Comparison of ENCODE assay signal across 1 cellular context in the genomic region with DNA sequence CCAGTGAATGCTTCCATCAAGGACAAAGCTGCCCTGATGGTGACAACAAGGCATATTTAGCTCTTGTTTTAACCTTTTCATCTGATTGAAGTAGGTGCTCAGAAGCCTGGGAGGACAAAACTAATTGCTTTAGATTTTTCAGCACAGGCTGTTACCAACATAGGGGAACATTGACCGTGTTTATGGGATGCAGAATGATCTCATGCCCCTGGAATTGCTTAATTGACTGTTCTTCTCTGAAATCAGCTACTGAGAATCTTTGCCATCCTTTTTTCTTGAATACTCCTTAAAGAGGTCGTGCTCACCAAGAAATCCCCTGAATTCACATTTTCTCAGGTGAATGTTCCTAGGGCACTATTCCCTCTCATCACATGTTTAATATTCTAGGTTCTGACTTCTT.
TF ChIP-seq lines count a peak whose summit lies in the region.

No MANE protein-coding gene starts in this region.

TF ChIP-seq in IMR-90, 13 proteins besides CTCF, POLR2A, EP300 and RAD21:
- TF ChIP-seq CHD1 (IDR thresholded peaks at IDR 0.05; ENCODE audit: low read depth, low read length): no peak
- no peak for TF ChIP-seq SMC3 (IDR thresholded peaks at IDR 0.05; ENCODE audit: low read depth, low read length)
- no peak for TF ChIP-seq MAFK (IDR thresholded peaks at IDR 0.05; ENCODE audit: low read depth, low read length)
- no peak for TF ChIP-seq MAZ (IDR thresholded peaks at IDR 0.05; ENCODE audit: borderline replicate concordance, low read depth, low read length)
- no peak for TF ChIP-seq BHLHE40 (IDR thresholded peaks at IDR 0.05; ENCODE audit: low read depth, low read length)
- no peak for TF ChIP-seq MXI1 (IDR thresholded peaks at IDR 0.05; ENCODE audit: borderline replicate concordance, low read depth, low read length)
- no peak for TF ChIP-seq USF2 (IDR thresholded peaks at IDR 0.05; ENCODE audit: low read depth, low read length)
- no peak for TF ChIP-seq RFX5 (IDR thresholded peaks at IDR 0.05; ENCODE audit: low read depth, low read length)
- no peak for TF ChIP-seq FOS (IDR thresholded peaks at IDR 0.05; ENCODE audit: low read depth, low read length)
- TF ChIP-seq CEBPB (IDR thresholded peaks at IDR 0.05; ENCODE audit: low read depth, low read length): no peak; the same call in 1 of the 2 replicates
- TF ChIP-seq, protein P1, sequence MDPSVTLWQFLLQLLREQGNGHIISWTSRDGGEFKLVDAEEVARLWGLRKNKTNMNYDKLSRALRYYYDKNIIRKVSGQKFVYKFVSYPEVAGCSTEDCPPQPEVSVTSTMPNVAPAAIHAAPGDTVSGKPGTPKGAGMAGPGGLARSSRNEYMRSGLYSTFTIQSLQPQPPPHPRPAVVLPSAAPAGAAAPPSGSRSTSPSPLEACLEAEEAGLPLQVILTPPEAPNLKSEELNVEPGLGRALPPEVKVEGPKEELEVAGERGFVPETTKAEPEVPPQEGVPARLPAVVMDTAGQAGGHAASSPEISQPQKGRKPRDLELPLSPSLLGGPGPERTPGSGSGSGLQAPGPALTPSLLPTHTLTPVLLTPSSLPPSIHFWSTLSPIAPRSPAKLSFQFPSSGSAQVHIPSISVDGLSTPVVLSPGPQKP (IDR thresholded peaks at IDR 0.05; ENCODE audit: borderline replicate concordance, low read depth, low read length): no peak
- no peak for TF ChIP-seq RCOR1 (IDR thresholded peaks at IDR 0.05; ENCODE audit: insufficient replicate concordance, low read length)
- no peak for TF ChIP-seq NFE2L2 (IDR thresholded peaks at IDR 0.05; ENCODE audit: low read depth, low read length)
